Comparison of ENCODE assay signal across 1 cellular context in the genomic region with DNA sequence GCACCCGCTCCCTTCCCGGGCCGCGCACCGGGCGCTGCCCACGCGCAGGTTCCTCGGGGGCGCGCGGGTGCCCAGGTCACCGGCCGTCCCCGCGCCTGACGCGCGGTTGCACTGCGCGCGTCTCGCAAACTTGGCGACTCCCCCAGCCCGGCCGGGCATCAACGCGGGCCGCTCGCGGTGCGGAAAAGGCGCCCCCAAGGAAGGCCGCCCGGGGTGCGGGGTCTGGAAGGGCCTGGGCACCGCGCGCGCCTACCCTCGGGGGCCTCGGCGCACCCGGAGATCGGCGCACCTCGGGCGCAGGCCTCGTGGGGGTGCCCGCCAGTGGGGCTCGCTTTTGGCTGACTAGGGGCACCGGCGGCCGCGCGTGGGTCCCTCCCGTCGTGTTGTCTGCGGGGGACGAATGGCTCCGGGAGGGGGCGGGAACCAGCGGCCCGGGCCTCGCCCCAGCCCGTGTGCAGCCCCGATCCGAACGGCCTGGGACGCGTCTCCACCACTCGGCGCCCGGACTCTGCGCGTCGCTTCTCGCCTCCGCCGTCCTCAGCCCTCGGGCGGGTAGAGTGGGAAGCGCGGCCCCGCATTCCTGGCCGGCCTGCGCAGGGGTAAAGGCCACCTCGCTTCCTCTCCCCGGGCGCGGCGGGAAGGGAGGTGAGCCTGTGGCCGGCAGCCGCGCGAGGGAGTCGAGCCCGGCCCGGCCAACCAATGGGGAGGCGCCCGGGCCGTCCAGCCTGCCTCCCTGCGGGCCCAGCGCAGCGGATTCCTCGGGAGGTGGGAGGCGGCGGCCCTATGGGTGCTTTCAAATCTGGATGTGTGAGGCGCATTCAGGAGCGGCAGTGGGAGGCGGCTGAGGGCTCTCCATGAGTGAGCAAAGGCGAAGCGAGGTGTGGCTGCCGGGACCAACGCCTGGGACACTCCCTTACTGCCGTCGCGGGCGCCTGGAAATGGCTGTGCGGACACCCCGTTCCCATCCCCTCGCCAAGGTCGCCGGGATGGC.
TF ChIP-seq lines count a peak whose summit lies in the region.

No MANE protein-coding gene starts in this region.

TF ChIP-seq in liver, 16 proteins besides CTCF, POLR2A, EP300 and RAD21 (continued from another document):
- TF ChIP-seq SP1 (IDR thresholded peaks at IDR 0.05) (no peak), RXRA (IDR thresholded peaks at IDR 0.05) (no peak)
